Comparison of ENCODE assay signal across 15 cellular contexts in genomic region chr2:188813846-188814245, GRCh38.
DNase-seq lines count a peak whose midpoint lies in the region; ATAC-seq and TF ChIP-seq lines count a peak whose summit lies in the region.
"Had no signal": no experiment of that assay in that cellular context is flagged by ENCODE, and none has a peak within 500 bp of the region (broad histone marks: within the 10 kb centered on the region; RNA-seq: fewer than 3 reads in every experiment).

No MANE protein-coding gene starts in this region.

- no peak for DNase-seq in IMR-90
- DNase-seq in brain microvascular endothelial cell = peak; percentile 55
- no peak for DNase-seq in left colon
- no peak for DNase-seq in smooth muscle cell (lab: John Stamatoyannopoulos, UW; ENCODE audit: unreplicated experiment)
- no peak for DNase-seq in retina
- no peak for DNase-seq in NCI-H2196 treated with DMSO at 0.1 percent for 48 hours (lab: John Stamatoyannopoulos, UW; ENCODE audit: unreplicated experiment)
- no peak for DNase-seq in activated naive CD4-positive, alpha-beta T cell treated with anti-CD3 and anti-CD28 coated beads, Interleukin-2, amount 10 ng/mL, durations not matched to agents 7 days and 5 days
- DNase-seq: activated CD4-positive, alpha-beta T cell treated with anti-CD3 and anti-CD28 coated beads, Interleukin-2, amount 50 U/mL, for 4 hours; activated naive CD8-positive, alpha-beta T cell treated with anti-CD3 and anti-CD28 coated beads, Interleukin-2, amount 10 ng/mL, durations not matched to agents 7 days and 5 days; activated T-cell treated with anti-CD3 and anti-CD28 coated beads, Interleukin-2, amount 50 U/mL, for 48 hours; heart right ventricle; kidney glomerular epithelial cell; NCI-H446 had no signal

- H2BK15ac ChIP-seq in IMR-90 (ENCODE audit: low read depth, low read length) = peak overlapping the region; percentile 47; the same call in 2 of the 3 replicates

- peak overlapping the region; percentile 71; the same call in 1 of the 2 replicates for H2AK5ac ChIP-seq in IMR-90 (ENCODE audit: low read depth, low read length)

- H3K79me1 ChIP-seq in IMR-90 (ENCODE audit: low read depth in 1 of 2, low read length in 2 of 2) = no peaks in the 10 kb centered on the region

- no peaks in the 10 kb centered on the region for H3K36me3 Mint-ChIP-seq in activated naive CD4-positive, alpha-beta T cell treated with anti-CD3 and anti-CD28 coated beads, Interleukin-2, amount 10 ng/mL, durations not matched to agents 7 days and 5 days
- H3K36me3 Mint-ChIP-seq: activated naive CD8-positive, alpha-beta T cell treated with anti-CD3 and anti-CD28 coated beads, Interleukin-2, amount 10 ng/mL, durations not matched to agents 7 days and 5 days had no signal

- no peaks in the 10 kb centered on the region; the same call in 1 of the 2 replicates for H3K9me1 ChIP-seq in IMR-90 (ENCODE audit: insufficient read depth, low read length)

- H3K4me2 ChIP-seq in IMR-90 (ENCODE audit: low read depth, low read length) = no peak overlapping the region
- peak overlapping the region; percentile 75 for H3K4me2 ChIP-seq in smooth muscle cell
- H3K4me2 ChIP-seq: BLaER1 treated with 17β-estradiol and CSF1 and Interleukin-3, amounts not matched to agents 10 nM and 100 nM had no signal

- H2AK9ac ChIP-seq in IMR-90 (replicated peaks; ENCODE audit: low read depth, low read length, poor library complexity) = peak overlapping the region; percentile 37

- no peaks in the 10 kb centered on the region for H3K4me1 Mint-ChIP-seq in activated naive CD4-positive, alpha-beta T cell treated with anti-CD3 and anti-CD28 coated beads, Interleukin-2, amount 10 ng/mL, durations not matched to agents 7 days and 5 days
- H3K4me1 Mint-ChIP-seq: activated naive CD8-positive, alpha-beta T cell treated with anti-CD3 and anti-CD28 coated beads, Interleukin-2, amount 10 ng/mL, durations not matched to agents 7 days and 5 days had no signal

- H3K27ac Mint-ChIP-seq in activated naive CD4-positive, alpha-beta T cell treated with anti-CD3 and anti-CD28 coated beads, Interleukin-2, amount 10 ng/mL, durations not matched to agents 7 days and 5 days = no peak overlapping the region
- H3K27ac Mint-ChIP-seq: activated naive CD8-positive, alpha-beta T cell treated with anti-CD3 and anti-CD28 coated beads, Interleukin-2, amount 10 ng/mL, durations not matched to agents 7 days and 5 days had no signal

- CTCF ChIA-PET in IMR-90 (lab: Yijun Ruan, JAX) = no interaction called here
- CTCF ChIA-PET in activated naive CD4-positive, alpha-beta T cell treated with anti-CD3 and anti-CD28 coated beads, Interleukin-2, amount 10 ng/mL, durations not matched to agents 7 days and 5 days (lab: Charles Lee) = no interaction called here

- H3K9me3 ChIP-seq in IMR-90 (ENCODE audit: control insufficient read depth, insufficient read depth, low read length) (no peaks in the 10 kb centered on the region), smooth muscle cell (replicated peaks; ENCODE audit: low read depth) (no peaks in the 10 kb centered on the region)
- H3K9me3 ChIP-seq: BLaER1 treated with 17β-estradiol and CSF1 and Interleukin-3, amounts not matched to agents 10 nM and 100 nM; heart right ventricle had no signal

- no peak overlapping the region for H3K56ac ChIP-seq in IMR-90 (ENCODE audit: extremely low read depth, insufficient read depth, low read length)

- dilution Hi-C loops in IMR-90 (cut with HindIII; ENCODE audit: low sequenced_read_pairs, unreplicated experiment) = no loop called here

- peak overlapping the region; percentile 23; the same call in 1 of the 2 replicates for H3K23ac ChIP-seq in IMR-90 (ENCODE audit: low read depth, low read length)

- TF ChIP-seq CTCF in IMR-90 (conservative IDR thresholded peaks at IDR 0.05; ENCODE audit: low read depth, low read length) = no peak
- no peak for TF ChIP-seq CTCF in brain microvascular endothelial cell (IDR thresholded peaks at IDR 0.05; ENCODE audit: low read depth, low read length, missing control alignments)
- TF ChIP-seq CTCF in smooth muscle cell (IDR thresholded peaks at IDR 0.05; ENCODE audit: borderline replicate concordance, insufficient read depth, poor library complexity, severe bottlenecking) = no peak

- POLR2A ChIA-PET in IMR-90 (lab: Charles Lee; ENCODE audit: unreplicated experiment) = no interaction called here

- in situ Hi-C loops in IMR-90 (cut with MboI; ENCODE audit: low sequenced_read_pairs) (no loop called here), brain microvascular endothelial cell (cut with HindIII; ENCODE audit: low pct_ligation_motif_present, low sequenced_read_pairs) (no loop called here)

- no peak for TF ChIP-seq POLR2A in IMR-90 (IDR thresholded peaks at IDR 0.05; ENCODE audit: low read depth, low read length)

- no CpG with 5 or more reads among the region's 5 CpGs for WGBS in IMR-90 (ENCODE audit: extremely low coverage in 2 of 2, insufficient read length in 1 of 2), 2 experiments
- 11% methylated on average over 5 of the region's 5 CpGs for WGBS in smooth muscle cell (ENCODE audit: low lambda C conversion rate)

- H4K91ac ChIP-seq in IMR-90 (ENCODE audit: insufficient read depth, low read depth, low read length) = peak overlapping the region; percentile 32; the same call in 1 of the 2 replicates

- H2AFZ ChIP-seq in IMR-90 (replicated peaks; ENCODE audit: low read length, poor library complexity) (peak overlapping the region; percentile 70), smooth muscle cell (ENCODE audit: low read depth) (peak overlapping the region; percentile 90)

- no peaks in the 10 kb centered on the region for H3K27me3 Mint-ChIP-seq in activated naive CD4-positive, alpha-beta T cell treated with anti-CD3 and anti-CD28 coated beads, Interleukin-2, amount 10 ng/mL, durations not matched to agents 7 days and 5 days
- H3K27me3 Mint-ChIP-seq: activated naive CD8-positive, alpha-beta T cell treated with anti-CD3 and anti-CD28 coated beads, Interleukin-2, amount 10 ng/mL, durations not matched to agents 7 days and 5 days had no signal

- intact Hi-C loops in IMR-90 (cut with micrococcal nuclease) (no loop called here), left colon (cut with DNase I, micrococcal nuclease) (no loop called here)

- BruUV-seq in IMR-90 (replicated peaks; lab: Mats Ljungman, UMichigan) = no TSS peak

- no peaks in the 10 kb centered on the region for H3K27me3 ChIP-seq in IMR-90 (ENCODE audit: control insufficient read depth, insufficient read depth, low read length)
- H3K27me3 ChIP-seq in brain microvascular endothelial cell (replicated peaks) = no peaks in the 10 kb centered on the region
- no peaks in the 10 kb centered on the region for H3K27me3 ChIP-seq in smooth muscle cell (ENCODE audit: low read depth)
- H3K27me3 ChIP-seq: BLaER1 treated with 17β-estradiol and CSF1 and Interleukin-3, amounts not matched to agents 10 nM and 100 nM; heart right ventricle had no signal

- peak overlapping the region; percentile 71; the same call in 1 of the 2 replicates for H3K18ac ChIP-seq in IMR-90 (ENCODE audit: low read depth, low read length)

- H3K27ac ChIP-seq in IMR-90 (ENCODE audit: insufficient read depth, low read length) (no peak overlapping the region), brain microvascular endothelial cell (peak overlapping the region; percentile 47), smooth muscle cell (ENCODE audit: low read depth) (peak overlapping the region; percentile 95)
- H3K27ac ChIP-seq: BLaER1 treated with 17β-estradiol and CSF1 and Interleukin-3, amounts not matched to agents 10 nM and 100 nM had no signal

- no peaks in the 10 kb centered on the region for H3K36me3 ChIP-seq in IMR-90 (ENCODE audit: control insufficient read depth, insufficient read depth, low read length)
- H3K36me3 ChIP-seq in brain microvascular endothelial cell (replicated peaks) = no peaks in the 10 kb centered on the region
- no peaks in the 10 kb centered on the region for H3K36me3 ChIP-seq in smooth muscle cell (ENCODE audit: low read depth)
- H3K36me3 ChIP-seq: BLaER1 treated with 17β-estradiol and CSF1 and Interleukin-3, amounts not matched to agents 10 nM and 100 nM; heart right ventricle had no signal

- peaks cover 20% of the 10 kb centered on the region for H3K79me2 ChIP-seq in smooth muscle cell (ENCODE audit: low read depth)

- TF ChIP-seq RAD21 in IMR-90 (IDR thresholded peaks at IDR 0.05; ENCODE audit: low read length) = no peak

- H2BK5ac ChIP-seq in IMR-90 (ENCODE audit: low read depth, low read length, poor library complexity, severe bottlenecking) = peak overlapping the region; percentile 66

- no peaks in the 10 kb centered on the region for H4K20me1 ChIP-seq in IMR-90 (ENCODE audit: insufficient read depth, low read length)
- H4K20me1 ChIP-seq in smooth muscle cell (ENCODE audit: low read depth) = no peaks in the 10 kb centered on the region
- H4K20me1 ChIP-seq: BLaER1 treated with 17β-estradiol and CSF1 and Interleukin-3, amounts not matched to agents 10 nM and 100 nM had no signal

- H3F3A ChIP-seq in smooth muscle cell (ENCODE audit: low read depth) = peaks cover 44% of the 10 kb centered on the region

- peak overlapping the region; percentile 63; the same call in 1 of the 2 replicates for H3K14ac ChIP-seq in IMR-90 (replicated peaks; ENCODE audit: low read depth, low read length)

- peak overlapping the region; percentile 48; the same call in 1 of the 2 replicates for H3K4ac ChIP-seq in IMR-90 (ENCODE audit: low read depth, low read length)

- H4K8ac ChIP-seq in IMR-90 (ENCODE audit: low read depth in 2 of 2, low read length in 2 of 2) = peak overlapping the region in 1 of 2 experiments; percentile 17; a peak in 1 of 4 replicates

- no peak overlapping the region for H3K4me3 Mint-ChIP-seq in activated naive CD4-positive, alpha-beta T cell treated with anti-CD3 and anti-CD28 coated beads, Interleukin-2, amount 10 ng/mL, durations not matched to agents 7 days and 5 days
- H3K4me3 Mint-ChIP-seq: activated naive CD8-positive, alpha-beta T cell treated with anti-CD3 and anti-CD28 coated beads, Interleukin-2, amount 10 ng/mL, durations not matched to agents 7 days and 5 days had no signal

- H2BK20ac ChIP-seq in IMR-90 (ENCODE audit: low read depth, low read length) = peak overlapping the region; percentile 55; the same call in 1 of the 2 replicates

- H3K4me3 ChIP-seq in IMR-90 (ENCODE audit: insufficient read depth, low read depth, low read length) (no peak overlapping the region), brain microvascular endothelial cell (ENCODE audit: low read depth, low read length) (no peak overlapping the region), smooth muscle cell (no peak overlapping the region)
- H3K4me3 ChIP-seq: BLaER1 treated with 17β-estradiol and CSF1 and Interleukin-3, amounts not matched to agents 10 nM and 100 nM; heart right ventricle had no signal

- H3K4me1 ChIP-seq in IMR-90 (ENCODE audit: control insufficient read depth, insufficient read depth, low read length) (peaks cover 5% of the 10 kb centered on the region; the same call in 1 of the 2 replicates), smooth muscle cell (ENCODE audit: low read depth) (peaks cover 27% of the 10 kb centered on the region)
- H3K4me1 ChIP-seq: heart right ventricle had no signal

- no peaks in the 10 kb centered on the region for H3K9me3 Mint-ChIP-seq in activated naive CD4-positive, alpha-beta T cell treated with anti-CD3 and anti-CD28 coated beads, Interleukin-2, amount 10 ng/mL, durations not matched to agents 7 days and 5 days
- H3K9me3 Mint-ChIP-seq: activated naive CD8-positive, alpha-beta T cell treated with anti-CD3 and anti-CD28 coated beads, Interleukin-2, amount 10 ng/mL, durations not matched to agents 7 days and 5 days had no signal

- H2BK120ac ChIP-seq in IMR-90 (ENCODE audit: low read depth, low read length) = peak overlapping the region; percentile 53; the same call in 1 of the 2 replicates

- H3K9ac ChIP-seq in IMR-90 (ENCODE audit: low read depth, low read length) (no peak overlapping the region), smooth muscle cell (ENCODE audit: low read depth) (peak overlapping the region; percentile 76)
- H3K9ac ChIP-seq: BLaER1 treated with 17β-estradiol and CSF1 and Interleukin-3, amounts not matched to agents 10 nM and 100 nM had no signal

- ATAC-seq in IMR-90 (ENCODE audit: low read depth) (0 out of 2 replicates have a peak, but pooled peaks have one; percentile 38), left colon (peak; percentile 55), GM21526 (IDR thresholded peaks at IDR 0.05; ENCODE audit: low FRiP score, unreplicated experiment) (no peak)

- H4K5ac ChIP-seq in IMR-90 (ENCODE audit: low read depth, low read length) = peak overlapping the region; percentile 45; the same call in 1 of the 2 replicates
